In genomic region chr3:9902372-9903237, GRCh38 we compare ENCODE assay signal across 8 cellular contexts. TPM values are rescaled to one million over a fixed set of nuclear protein-coding genes. Genes with fewer than 3 reads are reported as not detected.
DNase-seq lines count a peak whose midpoint lies in the region; ATAC-seq, FAIRE-seq and TF ChIP-seq lines count a peak whose summit lies in the region.

TSS of gene IL17RE (plus strand) at chr3:9902848. CDS start at chr3:9902933, 85 bp downstream.

- ATAC-seq in PC-3 (peak; percentile 2; the same call in 1 of the 2 replicates), pancreas (peak; percentile 44 to 71 (median 66))

- H4K20me1 ChIP-seq in PC-3 (ENCODE audit: low read length) = no peaks in the 10 kb centered on the region

- peaks cover 6% of the 10 kb centered on the region for H3F3A ChIP-seq in PC-3 (ENCODE audit: low read length, unreplicated experiment)

- intact Hi-C loops in PC-3 (cut with micrococcal nuclease) = no loop called here
- intact Hi-C loops in pancreas (cut with DNase I) = no loop called here

- H3K9me3 ChIP-seq in PC-3 (ENCODE audit: low read length) (no peaks in the 10 kb centered on the region), pancreas (no peaks in the 10 kb centered on the region)

- H3K4me3 ChIP-seq in PC-3 (ENCODE audit: low read length) (peak within 1 kb of the TSS; percentile 16; the same call in 1 of the 2 replicates), epithelial cell of proximal tubule (ENCODE audit: low read depth, low read length) (peak within 1 kb of the TSS; percentile 46), pancreas (peak within 1 kb of the TSS; percentile 10 to 53 (median 28))

- H3K27me3 ChIP-seq in PC-3 (ENCODE audit: low read length) (no peaks in the 10 kb centered on the region), pancreas (no peaks in the 10 kb centered on the region)

- H3K4me2 ChIP-seq in PC-3 (ENCODE audit: low read length) = peak within 1 kb of the TSS; percentile 74

- peak within 1 kb of the TSS; percentile 47 for H2AFZ ChIP-seq in PC-3 (ENCODE audit: low read length)

- peak within 1 kb of the TSS; percentile 48 for H3K27ac ChIP-seq in PC-3 (ENCODE audit: low read length)
- peak within 1 kb of the TSS; percentile 7 to 73 (median 60) for H3K27ac ChIP-seq in pancreas

- H3K79me2 ChIP-seq in PC-3 (ENCODE audit: low read length) = no peaks in the 10 kb centered on the region

- TF ChIP-seq CTCF in PC-3 (conservative IDR thresholded peaks at IDR 0.05; ENCODE audit: low read depth, low read length) (no peak), epithelial cell of proximal tubule (conservative IDR thresholded peaks at IDR 0.05; ENCODE audit: low read depth, low read length) (no peak), pancreas (IDR thresholded peaks at IDR 0.05) (no peak)

- H3K9ac ChIP-seq in PC-3 (ENCODE audit: low read length) = no peak within 1 kb of the TSS

- CTCF ChIA-PET in PC-3 (lab: Charles Lee) = interaction anchor here (0.7 kb wide), 1 partner anchor 9 kb away, joined by 3 read pairs; no protein-coding TSS in a partner anchor

- no peak for FAIRE-seq in pancreas (lab: Jason Lieb, UNC)

- H3K36me3 ChIP-seq in PC-3 (ENCODE audit: low read depth, low read length) = no peaks in the 10 kb centered on the region
- no peaks in the 10 kb centered on the region for H3K36me3 ChIP-seq in pancreas

- WGBS in pancreas, 2 donors = 12 to 14% methylated on average over 13 of the region's 13 CpGs

- H3K4me1 ChIP-seq in PC-3 (ENCODE audit: insufficient read depth, low read length) = peaks cover 37% of the 10 kb centered on the region
- peaks cover 28 to 30% (median 29%) of the 10 kb centered on the region in 3 donors for H3K4me1 ChIP-seq in pancreas

- no peaks in the 10 kb centered on the region for H3K9me2 ChIP-seq in PC-3 (replicated peaks; ENCODE audit: low read length)

- POLR2A ChIA-PET in PC-3 (lab: Charles Lee; ENCODE audit: unreplicated experiment) = interaction anchor here (0.6 kb wide), 1 partner anchor 59 kb away, joined by 3 read pairs; the partner anchor contains the start of gene RPUSD3

- DNase-seq in COLO668 (lab: John Stamatoyannopoulos, UW; ENCODE audit: unreplicated experiment) (peak; percentile 45), PC-3 (no peak), epithelial cell of proximal tubule (ENCODE audit: low read depth) (no peak), pancreas (peak; percentile 53 to 84 (median 68)), GF-D8 (lab: John Stamatoyannopoulos, UW) (no peak), NCI-H1092 treated with DMSO at 0.1 percent for 48 hours (lab: John Stamatoyannopoulos, UW) (no peak), COLO829 (ENCODE audit: low spot score) (no peak), globus pallidus (ENCODE audit: low spot score) (no peak)

- no TSS peak for BruUV-seq in PC-3 (replicated peaks; lab: Mats Ljungman, UMichigan)

RNA-seq across cellular contexts. Expression of gene IL17RE, which starts in this region (rescaled TPM):
- total RNA-seq in PC-3 (2014; rRNA removed) (4.0 and 4.7 TPM in 2 replicates), epithelial cell of proximal tubule (4.1 and 4.8 TPM in 2 replicates), pancreas (10 to 100 TPM in 3 of 6 donors, 1 to 10 TPM in 3; 6.4 to 14.1 (median 9.4) TPM)
- polyA plus RNA-seq in pancreas = 10 to 100 TPM in 1 of 2 donors, 1 to 10 TPM in 1; 8.0 to 15.6 TPM

Comparison
In these comparisons a context has a peak if more than half of its experiments do, and no peak if none do; other contexts are left out.
1. DNase-seq: peak in COLO668 (single experiment) and pancreas (6 of 6); none in PC-3 (single experiment), epithelial cell of proximal tubule (single experiment), GF-D8 (single experiment), NCI-H1092 treated with DMSO at 0.1 percent for 48 hours (single experiment), COLO829 (single experiment) and globus pallidus (single experiment).
2. Peak in every context shown above with its lines, with median percentiles within 50 percentile points of each other: H3K4me3 ChIP-seq.